8 cellular contexts compared by ENCODE assay signal in genomic region chr2:231604685-231605606, GRCh38. TPM values are rescaled to one million over a fixed set of nuclear protein-coding genes. Genes with fewer than 3 reads are reported as not detected.
A peak's percentile ranks its signal among the peaks of the same experiment; 100 is the strongest.
DNase-seq lines count a peak whose midpoint lies in the region; ATAC-seq and TF ChIP-seq lines count a peak whose summit lies in the region.

No MANE protein-coding gene starts in this region.

- H3K79me2 ChIP-seq in OCI-LY1 (ENCODE audit: insufficient read depth, low read length), result no peaks in the 10 kb centered on the region

- TSS peak; percentile 85 for BruUV-seq in Caco-2 (replicated peaks; lab: Mats Ljungman, UMichigan)

- H3K27me3 Mint-ChIP-seq in Caco-2 (ENCODE audit: insufficient read depth, unreplicated experiment), result no peaks in the 10 kb centered on the region

- H3K36me3 Mint-ChIP-seq in Caco-2 (ENCODE audit: insufficient read depth, unreplicated experiment), result peaks cover 9% of the 10 kb centered on the region

- peak overlapping the region; percentile 96 for H3K27ac Mint-ChIP-seq in Caco-2 (ENCODE audit: unreplicated experiment)

- no peaks in the 10 kb centered on the region for H3F3A ChIP-seq in OCI-LY1 (ENCODE audit: insufficient read depth, low read length)

- CTCF ChIA-PET in Caco-2 (lab: Charles Lee), result interaction anchor here (0.9 kb wide), 1 partner anchor 14 kb away, joined by 4 read pairs; no protein-coding TSS in a partner anchor

- H3K9me3 ChIP-seq in Caco-2 (no peaks in the 10 kb centered on the region), HUES48 (ENCODE audit: control insufficient read depth, insufficient read depth, low read length) (no peaks in the 10 kb centered on the region), OCI-LY1 (ENCODE audit: low read length) (no peaks in the 10 kb centered on the region)

- H3K9ac ChIP-seq in HUES48 (ENCODE audit: low read depth, low read length) (no peak overlapping the region), OCI-LY1 (ENCODE audit: low read length) (peak overlapping the region; percentile 18; the same call in 1 of the 2 replicates)

- intact Hi-C loops in Caco-2 (cut with micrococcal nuclease; ENCODE audit: unreplicated experiment), result loop anchor here (2.0 kb wide), 1 partner anchor 90 kb away; no protein-coding TSS in a partner anchor

- H3K4me2 ChIP-seq in OCI-LY1 (ENCODE audit: low read length), result peak overlapping the region; percentile 62

- H3K27me3 ChIP-seq in Caco-2 (replicated peaks; ENCODE audit: control insufficient read depth, insufficient read depth, low read length) (no peaks in the 10 kb centered on the region), HUES48 (ENCODE audit: control insufficient read depth, insufficient read depth, low read length) (no peaks in the 10 kb centered on the region), OCI-LY1 (ENCODE audit: insufficient read depth, low read length) (no peaks in the 10 kb centered on the region)

- no peaks in the 10 kb centered on the region for H3K9me3 Mint-ChIP-seq in Caco-2 (ENCODE audit: unreplicated experiment)

- H3K27ac ChIP-seq in HUES48 (ENCODE audit: low read depth, low read length), result peak overlapping the region; percentile 91
- no peak overlapping the region for H3K27ac ChIP-seq in OCI-LY1 (ENCODE audit: low read depth, low read length, poor library complexity, severe bottlenecking)
- H3K27ac ChIP-seq in epithelial cell of prostate, result peak overlapping the region; percentile 17

- ATAC-seq in GM21390 (IDR thresholded peaks at IDR 0.05; ENCODE audit: unreplicated experiment), result peak; percentile 85

- DNase-seq in Caco-2 (peak; percentile 95), activated T-cell treated with anti-CD3 and anti-CD28 coated beads for 4 hours (peak; percentile 93), epithelial cell of prostate (ENCODE audit: low read depth, low spot score) (peak; percentile 69), mucosa of gallbladder (ENCODE audit: low spot score) (peak; percentile 98)
- peak; percentile 93 to 97 for DNase-seq in stimulated activated CD8-positive, alpha-beta memory T cell treated with anti-CD3 and anti-CD28 coated beads, Interleukin-4, amount 100 ng/mL, for 1 hour (ENCODE audit: low read depth in 2 of 2, low spot score in 1 of 2)

- H3K4me3 ChIP-seq in Caco-2 (ENCODE audit: low read depth, low read length), result peak overlapping the region; percentile 44
- H3K4me3 ChIP-seq in HUES48 (ENCODE audit: low read depth, low read length), result peak overlapping the region; percentile 46
- H3K4me3 ChIP-seq in OCI-LY1 (ENCODE audit: low read depth, low read length, poor library complexity, severe bottlenecking), result peak overlapping the region; percentile 44

- peak overlapping the region; percentile 63 for H3K4me3 Mint-ChIP-seq in Caco-2 (ENCODE audit: unreplicated experiment)

- H4K20me1 ChIP-seq in OCI-LY1 (ENCODE audit: insufficient read depth, low read length), result no peaks in the 10 kb centered on the region

- POLR2A ChIA-PET in Caco-2 (lab: Charles Lee), result interaction anchor here (1.0 to 1.3 kb wide), 3 partner anchors 9 to 103 kb away, joined by 3 to 5 read pairs (median 3); partner anchors contain the start of gene PTMA

- peaks cover 8% of the 10 kb centered on the region for H3K4me1 Mint-ChIP-seq in Caco-2 (ENCODE audit: low read depth, unreplicated experiment)

- H3K4me1 ChIP-seq in Caco-2, result peaks cover 11% of the 10 kb centered on the region
- peaks cover 28% of the 10 kb centered on the region for H3K4me1 ChIP-seq in HUES48 (ENCODE audit: control insufficient read depth, insufficient read depth, low read length)
- H3K4me1 ChIP-seq in OCI-LY1 (ENCODE audit: insufficient read depth, low read length, severe bottlenecking), result peaks cover 20% of the 10 kb centered on the region

- H3K9me2 ChIP-seq in OCI-LY1 (ENCODE audit: low read depth, low read length), result no peaks in the 10 kb centered on the region

- no peak overlapping the region for H2AFZ ChIP-seq in OCI-LY1 (ENCODE audit: low read length)

- H3K36me3 ChIP-seq in Caco-2 (ENCODE audit: control insufficient read depth, insufficient read depth, low read length) (no peaks in the 10 kb centered on the region), HUES48 (ENCODE audit: control insufficient read depth, insufficient read depth, low read length) (no peaks in the 10 kb centered on the region), OCI-LY1 (ENCODE audit: insufficient read depth, low read length) (no peaks in the 10 kb centered on the region)

- TF ChIP-seq CTCF in Caco-2 (IDR thresholded peaks at IDR 0.05; ENCODE audit: insufficient read depth in 1 of 2, low read depth in 1 of 2, low read length in 1 of 2, severe bottlenecking in 1 of 2, unreplicated experiment in 1 of 2) (peak in 1 of 2 experiments; percentile 22), OCI-LY1 (IDR thresholded peaks at IDR 0.05; ENCODE audit: low read length) (no peak)

RNA-seq across cellular contexts. Expression of gene TEX44, which starts 12.3 kb away (rescaled TPM):
- total RNA-seq in Caco-2 (2022) (not detected in 2 replicates), mucosa of gallbladder (not detected)
